ENCODE assay signal across 27 cellular contexts in the genomic region with DNA sequence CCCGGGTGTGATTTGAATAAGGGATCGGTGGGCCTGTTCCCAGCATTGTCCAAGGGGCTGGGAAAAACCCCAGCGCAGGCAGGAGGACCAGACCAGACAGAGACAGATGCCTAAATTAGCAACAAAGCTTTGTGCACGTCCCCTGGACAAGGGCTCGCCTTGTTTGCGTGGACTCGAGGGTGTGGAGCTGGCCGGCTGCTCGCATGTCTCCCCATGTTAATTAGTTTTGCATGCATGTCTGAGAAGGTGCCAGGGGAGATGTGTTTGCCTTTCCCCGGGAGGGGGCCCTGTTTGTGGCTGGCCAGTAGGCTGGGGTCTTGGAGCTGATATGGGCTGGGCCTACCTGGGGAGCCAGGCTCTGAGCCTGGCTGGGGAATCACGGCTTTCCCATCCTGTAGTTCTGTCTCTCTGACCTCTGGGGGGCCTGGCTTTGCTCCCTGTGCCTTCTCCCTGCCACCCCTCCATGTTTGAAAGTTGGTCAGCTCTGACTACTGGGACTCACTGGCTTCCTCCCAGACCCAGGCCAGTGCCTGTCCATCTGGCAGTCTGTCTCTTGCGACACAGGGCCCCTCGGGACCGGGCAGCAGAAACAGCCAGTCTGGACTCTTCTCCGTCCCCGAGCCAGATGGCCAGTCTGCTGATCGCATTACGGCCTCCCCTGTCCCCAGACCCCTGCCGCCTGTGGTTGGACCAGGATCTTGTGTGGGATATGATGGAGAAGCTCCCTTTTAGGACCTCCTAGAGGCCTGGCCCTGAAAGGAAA. TPM values are rescaled to one million over a fixed set of nuclear protein-coding genes. Genes with fewer than 3 reads are reported as not detected.
DNase-seq lines count a peak whose midpoint lies in the region; ATAC-seq, FAIRE-seq and TF ChIP-seq lines count a peak whose summit lies in the region.
"Had no signal": no experiment of that assay in that cellular context is flagged by ENCODE, and none has a peak within 500 bp of the region (broad histone marks: within the 10 kb centered on the region; RNA-seq: fewer than 3 reads in every experiment).

No MANE protein-coding gene starts in this region.

- peaks cover 0 to 3% of the 10 kb centered on the region in 2 experiments for H4K20me1 ChIP-seq in H1 (replicated peaks in 1 of 2; ENCODE audit: control insufficient read depth in 1 of 2, insufficient read depth in 2 of 2, low read length in 2 of 2)

- no peak overlapping the region for H2BK5ac ChIP-seq in H1 (ENCODE audit: low read depth, low read length)

- H2AFZ ChIP-seq in H1 (ENCODE audit: low read length): no peak overlapping the region
- H2AFZ ChIP-seq: parathyroid adenoma had no signal

- H3K4ac ChIP-seq in H1 (replicated peaks; ENCODE audit: insufficient read length, low read depth, low read length): no peak overlapping the region

- no peak overlapping the region for H2BK120ac ChIP-seq in H1 (replicated peaks; ENCODE audit: low read depth, low read length)

- CTCF ChIA-PET in H1 (lab: Charles Lee; ENCODE audit: partially characterized antibody): interaction anchor here (0.7 to 15.5 kb wide), 16 partner anchors 27 to 103 kb away, joined by 3 to 145 read pairs (median 4); no protein-coding TSS in a partner anchor

- TF ChIP-seq EP300 in H1 (IDR thresholded peaks at IDR 0.05; ENCODE audit: borderline replicate concordance in 1 of 2, low read depth in 2 of 2, low read length in 2 of 2): no peak

- H3K27ac ChIP-seq in H1 (ENCODE audit: low read depth, low read length): no peak overlapping the region
- H3K27ac ChIP-seq: left lung, parathyroid adenoma, tibial nerve had no signal

- no peak for ATAC-seq in HG03354 (IDR thresholded peaks at IDR 0.05; ENCODE audit: poor library complexity, severe bottlenecking, unreplicated experiment)
- ATAC-seq: activated CD4-positive, CD25-positive, alpha-beta regulatory T cell treated with anti-CD3 and anti-CD28 coated beads, Interleukin-2, amount 50 U/mL, for 24 hours; left lung; naive thymus-derived CD8-positive, alpha-beta T cell; PC-3; sciatic nerve had no signal

- no peak overlapping the region for H3K23ac ChIP-seq in H1 (ENCODE audit: insufficient read length)

- H3K56ac ChIP-seq in H1 (replicated peaks; ENCODE audit: insufficient read length, low read depth, low read length): no peak overlapping the region

- WGBS in H1 (ENCODE audit: extremely low coverage in 1 of 2, insufficient coverage in 1 of 2, insufficient read length in 1 of 2, insufficient replicate concordance in 2 of 2, low coverage in 1 of 2, low lambda C conversion rate in 2 of 2, missing lambda C conversion rate in 1 of 2), 2 experiments: 56% methylated on average over 17 of the region's 19 CpGs; no CpG with 5 or more reads in 1 of the 2 experiments

- H2BK12ac ChIP-seq in H1 (ENCODE audit: low read depth, low read length): peak overlapping the region; percentile 12; the same call in 1 of the 2 replicates

- no peak for TF ChIP-seq POLR2A in H1 (IDR thresholded peaks at IDR 0.05; ENCODE audit: control extremely low read depth in 1 of 2, low read depth in 2 of 2, low read length in 2 of 2)

- H3K4me3 ChIP-seq in H7 (ENCODE audit: insufficient read depth, low read depth, low read length) (no peak overlapping the region), H1 (ENCODE audit: extremely low read depth in 1 of 4, insufficient read depth in 2 of 4, low read depth in 3 of 4, low read length in 4 of 4) (0 out of 8 replicates have a peak overlapping the region, but pooled peaks of 1 of the 4 experiments have one; percentile 10)
- H3K4me3 ChIP-seq: left lung, tibial nerve had no signal

- no peaks in the 10 kb centered on the region for H3K9me3 ChIP-seq in H1 (ENCODE audit: insufficient read depth in 2 of 2, low read depth in 1 of 2, low read length in 1 of 2)
- H3K9me3 ChIP-seq: left lung, tibial nerve had no signal

- H4K91ac ChIP-seq in H1 (replicated peaks; ENCODE audit: insufficient read length, low read length): no peak overlapping the region

- peaks cover 68% of the 10 kb centered on the region for H3K27me3 ChIP-seq in H7 (ENCODE audit: control insufficient read depth, insufficient read depth, low read length)
- peaks cover 35 to 93% (median 77%) of the 10 kb centered on the region in 4 experiments for H3K27me3 ChIP-seq in H1 (replicated peaks in 1 of 4; ENCODE audit: control insufficient read depth in 3 of 4, extremely low read depth in 1 of 4, insufficient read depth in 3 of 4, low read length in 3 of 4)

- H2BK15ac ChIP-seq in H1 (ENCODE audit: low read length): peak overlapping the region; percentile 18; the same call in 1 of the 2 replicates

- H3K79me2 ChIP-seq in H1 (ENCODE audit: control insufficient read depth in 1 of 2, insufficient read depth in 2 of 2, low read length in 2 of 2): no peaks in the 10 kb centered on the region
- H3K79me2 ChIP-seq: parathyroid adenoma had no signal

- no peaks in the 10 kb centered on the region for H3K36me3 ChIP-seq in H7 (replicated peaks; ENCODE audit: control insufficient read depth, insufficient read depth, low read length)
- H3K36me3 ChIP-seq in H1 (ENCODE audit: control insufficient read depth in 2 of 4, insufficient read depth in 4 of 4, low read length in 3 of 4): no peaks in the 10 kb centered on the region
- H3K36me3 ChIP-seq: left lung, tibial nerve had no signal

- peaks cover 0 to 20% (median 13%) of the 10 kb centered on the region in 4 experiments; a peak in 6 of 7 replicates for H3K4me1 ChIP-seq in H1 (replicated peaks in 1 of 4; ENCODE audit: control insufficient read depth in 3 of 4, insufficient read depth in 4 of 4, low read length in 3 of 4)
- H3K4me1 ChIP-seq: left lung, parathyroid adenoma, tibial nerve had no signal

- no peak overlapping the region; the same call in 1 of the 2 replicates for H3K18ac ChIP-seq in H1 (ENCODE audit: extremely low read depth, low read length)

- H4K5ac ChIP-seq in H1 (ENCODE audit: insufficient read length, low read depth, low read length): no peak overlapping the region

- peak overlapping the region in 1 of 2 experiments; percentile 8; a peak in 2 of 4 replicates for H3K4me2 ChIP-seq in H1 (ENCODE audit: insufficient read depth in 1 of 2, low read depth in 2 of 2, low read length in 2 of 2)

- no peak overlapping the region for H2AK5ac ChIP-seq in H1 (ENCODE audit: low read depth, low read length)

- POLR2A ChIA-PET in H1 (lab: Charles Lee; ENCODE audit: partially characterized antibody): interaction anchor here (0.6 to 2.5 kb wide), 9 partner anchors 8 to 150 kb away, joined by 3 to 21 read pairs (median 4); no protein-coding TSS in a partner anchor

- H3K14ac ChIP-seq in H1 (ENCODE audit: insufficient read length): no peak overlapping the region

- H4K8ac ChIP-seq in H1 (ENCODE audit: extremely low read depth, insufficient read depth, low read length): no peak overlapping the region

- no peak overlapping the region for H3K9ac ChIP-seq in H1 (replicated peaks in 1 of 4; ENCODE audit: extremely low read depth in 1 of 4, low read depth in 3 of 4, low read length in 3 of 4)
- H3K9ac ChIP-seq: parathyroid adenoma had no signal

- peak in 1 of 3 experiments; percentile 13; a peak in 1 of 4 replicates for TF ChIP-seq CTCF in H1 (IDR thresholded peaks at IDR 0.05; ENCODE audit: control extremely low read depth in 1 of 3, insufficient read depth in 1 of 3, low read depth in 1 of 3, low read length in 3 of 3)

- H3K23me2 ChIP-seq in H1 (ENCODE audit: low read depth, low read length): no peaks in the 10 kb centered on the region

- TF ChIP-seq RAD21 in H1 (IDR thresholded peaks at IDR 0.05 in 1 of 2, conservative IDR thresholded peaks at IDR 0.05 in 1 of 2; ENCODE audit: low read depth in 2 of 2, low read length in 2 of 2): no peak

- DNase-seq in H7: peak; percentile 78
- DNase-seq in NCI-H82 treated with DMSO at 0.1 percent for 48 hours (lab: John Stamatoyannopoulos, UW; ENCODE audit: unreplicated experiment): peak; percentile 50
- DNase-seq in H1 (ENCODE audit: low read depth in 1 of 2, low spot score in 2 of 2): no peak
- peak; percentile 50 for DNase-seq in pons (ENCODE audit: low spot score)
- DNase-seq in mesenteric fat pad (ENCODE audit: low spot score): no peak
- DNase-seq in NCI-H1694 (lab: John Stamatoyannopoulos, UW): no peak
- DNase-seq: activated CD4-positive, alpha-beta memory T cell treated with anti-CD3 and anti-CD28 coated beads, Interleukin-2, amount 10 ng/mL, durations not matched to agents 7 days and 5 days; activated naive CD8-positive, alpha-beta T cell treated with anti-CD3 and anti-CD28 coated beads, Interleukin-2, amount 10 ng/mL, durations not matched to agents 7 days and 5 days; CD4-positive, alpha-beta T cell; DMS153; effector CD8-positive, alpha-beta T cell; foreskin melanocyte; immature natural killer cell; MV-4-11; naive thymus-derived CD8-positive, alpha-beta T cell; PC-3; Right ventricle myocardium superior; stimulated activated CD4-positive, alpha-beta T cell treated with anti-CD3 and anti-CD28 coated beads, Interleukin-15, amount 100 ng/mL, for 24 hours; SW 1271; T1000 had no signal

- H3K79me1 ChIP-seq in H1 (ENCODE audit: low read depth, low read length): no peaks in the 10 kb centered on the region

- FAIRE-seq in H1 (lab: Jason Lieb, UNC): no peak
- FAIRE-seq: GM19239 had no signal

- 0 out of 2 replicates have a peak overlapping the region, but pooled peaks have one; percentile 3 for H2BK20ac ChIP-seq in H1 (ENCODE audit: low read length)

TF ChIP-seq in H1, 55 proteins besides CTCF, POLR2A, EP300 and RAD21 (continues in another document):
- TF ChIP-seq SAP30 (IDR thresholded peaks at IDR 0.05; ENCODE audit: insufficient read depth, insufficient replicate concordance, low read length) (no peak), ZNF274 (IDR thresholded peaks at IDR 0.05; ENCODE audit: borderline replicate concordance, extremely low read depth, low read length) (no peak), BACH1 (IDR thresholded peaks at IDR 0.05; ENCODE audit: low read length) (no peak), RFX5 (IDR thresholded peaks at IDR 0.05; ENCODE audit: borderline replicate concordance, low read depth, low read length) (no peak), SUZ12 (IDR thresholded peaks at IDR 0.05; ENCODE audit: low read length) (peak; percentile 45; the same call in 1 of the 2 replicates), KDM5A (IDR thresholded peaks at IDR 0.05; ENCODE audit: low read length) (no peak), ASH2L (IDR thresholded peaks at IDR 0.05; ENCODE audit: low read length) (no peak)

RNA-seq across cellular contexts. Expression of a gene that starts 55.4 kb away (rescaled TPM):
- total RNA-seq in H7 (2014; rRNA removed; shearing (Covaris generic)): 79.4 and 87.8 TPM in 2 replicates
- total RNA-seq in H1 (2021; fragmentation: NEBNext Ultra II Directional; extraction: Animal tissue kit (Norgen Biotek cat#: 25700)): 52.3 and 53.4 TPM in 2 replicates
- polyA plus RNA-seq in H1 (2011; rRNA removed): 14.8 and 27.1 TPM in 2 replicates
- 38.0 TPM for polyA plus RNA-seq in H1 (2011; cell fraction: cytosol; rRNA removed)
- 124 TPM for polyA plus RNA-seq in H1 (2011; cell fraction: nucleus; rRNA removed)
- 40.8 to 48.7 TPM (median 46.6 TPM) in 4 replicates for polyA plus RNA-seq in H1 (2012, experiment 1 of 2)
- polyA plus RNA-seq in H1 (2012, experiment 2 of 2): 34.4 TPM
- polyA plus RNA-seq in H1 (2013, experiment 1 of 2): 24.0 TPM
- 21.0 TPM for polyA plus RNA-seq in H1 (2013, experiment 2 of 2)
- 23.1 and 50.9 TPM in 2 replicates for polyA minus RNA-seq in H1 (2011; rRNA and poly(A)+ RNA removed)
- polyA minus RNA-seq in H1 (2011; cell fraction: cytosol; rRNA and poly(A)+ RNA removed): 41.5 TPM
- polyA minus RNA-seq in H1 (2011; cell fraction: nucleus; rRNA and poly(A)+ RNA removed): 106 TPM
- 67.1 TPM for total RNA-seq in mesenteric fat pad

Comparison
In these comparisons a context has a peak if more than half of its experiments do, and no peak if none do; other contexts are left out.
1. DNase-seq: peak in H7 (single experiment), NCI-H82 treated with DMSO at 0.1 percent for 48 hours (single experiment) and pons (single experiment); none in H1 (0 of 2), mesenteric fat pad (single experiment) and NCI-H1694 (single experiment).